10 cellular contexts compared by ENCODE assay signal in genomic region chr10:124285587-124286527, GRCh38.
DNase-seq lines count a peak whose midpoint lies in the region; ATAC-seq and TF ChIP-seq lines count a peak whose summit lies in the region.
"Had no signal": no experiment of that assay in that cellular context is flagged by ENCODE, and none has a peak within 500 bp of the region (broad histone marks: within the 10 kb centered on the region; RNA-seq: fewer than 3 reads in every experiment).

No MANE protein-coding gene starts in this region.

- peaks cover 3% of the 10 kb centered on the region for H3K27me3 Mint-ChIP-seq in activated B cell treated with CpG ODN at 0.5 μM for 24 hours
- peaks cover 3% of the 10 kb centered on the region for H3K27me3 Mint-ChIP-seq in activated T-helper 1 cell treated with anti-CD3 and anti-CD28 coated beads, Interleukin-12 subunit alpha, Interleukin-12 subunit beta, Interleukin-2, Interleukin-4 antibody, amounts not matched to agents 30 ng/mL and 10 ng/mL and 1 ng/mL, durations not matched to agents 14 hours and 24 hours and 36 hours (ENCODE audit: insufficient read depth)
- H3K27me3 Mint-ChIP-seq: CD4-positive, CD25-positive, alpha-beta regulatory T cell had no signal

- H3K4me1 ChIP-seq in left ventricle myocardium inferior (no peaks in the 10 kb centered on the region), aorta (ENCODE audit: control insufficient read depth in 1 of 2, insufficient read depth in 2 of 2, low read length in 2 of 2) (no peaks in the 10 kb centered on the region)

- H3K27ac ChIP-seq in left ventricle myocardium inferior (replicated peaks) (no peak overlapping the region), aorta (ENCODE audit: low read depth in 1 of 2, low read length in 2 of 2) (peak overlapping the region in 1 of 2 donors; percentile 1)

- H3K4me1 Mint-ChIP-seq in activated B cell treated with CpG ODN at 0.5 μM for 24 hours = peaks cover 19% of the 10 kb centered on the region
- H3K4me1 Mint-ChIP-seq in activated T-helper 1 cell treated with anti-CD3 and anti-CD28 coated beads, Interleukin-12 subunit alpha, Interleukin-12 subunit beta, Interleukin-2, Interleukin-4 antibody, amounts not matched to agents 30 ng/mL and 10 ng/mL and 1 ng/mL, durations not matched to agents 14 hours and 24 hours and 36 hours (ENCODE audit: low read depth) = peaks cover 8% of the 10 kb centered on the region
- H3K4me1 Mint-ChIP-seq: CD4-positive, CD25-positive, alpha-beta regulatory T cell had no signal

- H3K4me3 ChIP-seq in left ventricle myocardium inferior (no peak overlapping the region), aorta (ENCODE audit: low read length in 2 of 2) (no peak overlapping the region)

- no peaks in the 10 kb centered on the region for H3K9me3 Mint-ChIP-seq in activated B cell treated with CpG ODN at 0.5 μM for 24 hours
- H3K9me3 Mint-ChIP-seq in activated T-helper 1 cell treated with anti-CD3 and anti-CD28 coated beads, Interleukin-12 subunit alpha, Interleukin-12 subunit beta, Interleukin-2, Interleukin-4 antibody, amounts not matched to agents 30 ng/mL and 10 ng/mL and 1 ng/mL, durations not matched to agents 14 hours and 24 hours and 36 hours = no peaks in the 10 kb centered on the region
- H3K9me3 Mint-ChIP-seq: CD4-positive, CD25-positive, alpha-beta regulatory T cell had no signal

- H3K27ac Mint-ChIP-seq in activated B cell treated with CpG ODN at 0.5 μM for 24 hours = no peak overlapping the region
- no peak overlapping the region for H3K27ac Mint-ChIP-seq in activated T-helper 1 cell treated with anti-CD3 and anti-CD28 coated beads, Interleukin-12 subunit alpha, Interleukin-12 subunit beta, Interleukin-2, Interleukin-4 antibody, amounts not matched to agents 30 ng/mL and 10 ng/mL and 1 ng/mL, durations not matched to agents 14 hours and 24 hours and 36 hours
- H3K27ac Mint-ChIP-seq: CD4-positive, CD25-positive, alpha-beta regulatory T cell had no signal

- H3K36me3 ChIP-seq in left ventricle myocardium inferior (no peaks in the 10 kb centered on the region), aorta (ENCODE audit: control insufficient read depth in 1 of 2, insufficient read depth in 2 of 2, low read length in 1 of 2) (no peaks in the 10 kb centered on the region)

- peak; percentile 1 for DNase-seq in left ventricle myocardium inferior
- no peak for DNase-seq in left cardiac atrium
- DNase-seq in activated B cell treated with CpG ODN at 0.5 μM for 24 hours = peak; percentile 9
- peak; percentile 59 to 74 for DNase-seq in aorta
- DNase-seq in activated T-helper 1 cell treated with anti-CD3 and anti-CD28 coated beads, Interleukin-12 subunit alpha, Interleukin-12 subunit beta, Interleukin-2, Interleukin-4 antibody, amounts not matched to agents 30 ng/mL and 10 ng/mL and 1 ng/mL, durations not matched to agents 14 hours and 24 hours and 36 hours (ENCODE audit: low spot score) = no peak
- DNase-seq in stimulated activated CD4-positive, alpha-beta T cell treated with anti-CD3 and anti-CD28 coated beads, Interleukin-1b, Interleukin-23, amount 100 ng/mL, for 48 hours = no peak
- no peak for DNase-seq in NCI-H2227 treated with DMSO at 0.1 percent for 48 hours (lab: John Stamatoyannopoulos, UW)
- DNase-seq: activated T-cell treated with anti-CD3 and anti-CD28 coated beads, Interleukin-2, amount 50 U/mL, for 48 hours; CD4-positive, CD25-positive, alpha-beta regulatory T cell had no signal

- no peak for ATAC-seq in left cardiac atrium
- peak; percentile 72 for ATAC-seq in HG03095 (IDR thresholded peaks at IDR 0.05; ENCODE audit: unreplicated experiment)
- peak; percentile 40 for ATAC-seq in activated B cell treated with CpG ODN at 0.5 μM for 24 hours (ENCODE audit: low read depth)
- peak; percentile 47 for ATAC-seq in aorta (ENCODE audit: low FRiP score)

- H3K9me3 ChIP-seq in left ventricle myocardium inferior (replicated peaks) = no peaks in the 10 kb centered on the region
- H3K9me3 ChIP-seq in aorta (ENCODE audit: control insufficient read depth, low read length) = no peaks in the 10 kb centered on the region

- H3K36me3 Mint-ChIP-seq in activated B cell treated with CpG ODN at 0.5 μM for 24 hours (ENCODE audit: low read depth) = no peaks in the 10 kb centered on the region
- H3K36me3 Mint-ChIP-seq in activated T-helper 1 cell treated with anti-CD3 and anti-CD28 coated beads, Interleukin-12 subunit alpha, Interleukin-12 subunit beta, Interleukin-2, Interleukin-4 antibody, amounts not matched to agents 30 ng/mL and 10 ng/mL and 1 ng/mL, durations not matched to agents 14 hours and 24 hours and 36 hours (ENCODE audit: low read depth) = no peaks in the 10 kb centered on the region
- H3K36me3 Mint-ChIP-seq: CD4-positive, CD25-positive, alpha-beta regulatory T cell had no signal

- POLR2A ChIA-PET in activated B cell treated with CpG ODN at 0.5 μM for 24 hours (lab: Charles Lee) = interaction anchor here (0.7 to 0.9 kb wide), 2 partner anchors 242 to 1278 kb away, joined by 3 read pairs; no protein-coding TSS in a partner anchor

- H3K4me3 Mint-ChIP-seq in activated B cell treated with CpG ODN at 0.5 μM for 24 hours = peak overlapping the region; percentile 58
- H3K4me3 Mint-ChIP-seq in activated T-helper 1 cell treated with anti-CD3 and anti-CD28 coated beads, Interleukin-12 subunit alpha, Interleukin-12 subunit beta, Interleukin-2, Interleukin-4 antibody, amounts not matched to agents 30 ng/mL and 10 ng/mL and 1 ng/mL, durations not matched to agents 14 hours and 24 hours and 36 hours = no peak overlapping the region

- CTCF ChIA-PET in activated B cell treated with CpG ODN at 0.5 μM for 24 hours (lab: Charles Lee) = interaction anchor here (0.9 kb wide), 1 partner anchor 103 kb away, joined by 3 read pairs; no protein-coding TSS in a partner anchor

- TF ChIP-seq CTCF in left ventricle myocardium inferior (IDR thresholded peaks at IDR 0.05; ENCODE audit: borderline replicate concordance) = no peak
- no peak for TF ChIP-seq CTCF in activated B cell treated with CpG ODN at 0.5 μM for 24 hours (IDR thresholded peaks at IDR 0.05)

- intact Hi-C loops in left ventricle myocardium inferior (cut with micrococcal nuclease) = no loop called here
- intact Hi-C loops in left cardiac atrium (cut with DNase I) = no loop called here
- intact Hi-C loops in activated B cell treated with CpG ODN at 0.5 μM for 24 hours (cut with micrococcal nuclease) = no loop called here
- intact Hi-C loops in aorta (cut with DNase I) = no loop called here
- intact Hi-C loops in activated T-helper 1 cell treated with anti-CD3 and anti-CD28 coated beads, Interleukin-12 subunit alpha, Interleukin-12 subunit beta, Interleukin-2, Interleukin-4 antibody, amounts not matched to agents 30 ng/mL and 10 ng/mL and 1 ng/mL, durations not matched to agents 14 hours and 24 hours and 36 hours (cut with micrococcal nuclease) = no loop called here

- peaks cover 10% of the 10 kb centered on the region for H3K27me3 ChIP-seq in left ventricle myocardium inferior (ENCODE audit: low read depth)
- H3K27me3 ChIP-seq in aorta (ENCODE audit: control insufficient read depth in 1 of 2, insufficient read depth in 2 of 2, low read length in 1 of 2) = no peaks in the 10 kb centered on the region

- 19 to 22% methylated on average over 21 of the region's 21 CpGs for WGBS in aorta, 2 donors

Comparison
In these comparisons a context has a peak if more than half of its experiments do, and no peak if none do; other contexts are left out.
1. DNase-seq: peak in left ventricle myocardium inferior (single experiment), activated B cell treated with CpG ODN at 0.5 μM for 24 hours (single experiment) and aorta (2 of 2); none in left cardiac atrium (single experiment), activated T-helper 1 cell treated with anti-CD3 and anti-CD28 coated beads, Interleukin-12 subunit alpha, Interleukin-12 subunit beta, Interleukin-2, Interleukin-4 antibody, amounts not matched to agents 30 ng/mL and 10 ng/mL and 1 ng/mL, durations not matched to agents 14 hours and 24 hours and 36 hours (single experiment), stimulated activated CD4-positive, alpha-beta T cell treated with anti-CD3 and anti-CD28 coated beads, Interleukin-1b, Interleukin-23, amount 100 ng/mL, for 48 hours (single experiment) and NCI-H2227 treated with DMSO at 0.1 percent for 48 hours (single experiment).
2. ATAC-seq: peak in HG03095 (single experiment), activated B cell treated with CpG ODN at 0.5 μM for 24 hours (single experiment) and aorta (single experiment); none in left cardiac atrium (0 of 2).